ENCODE assay signal across 10 cellular contexts in the genomic region with DNA sequence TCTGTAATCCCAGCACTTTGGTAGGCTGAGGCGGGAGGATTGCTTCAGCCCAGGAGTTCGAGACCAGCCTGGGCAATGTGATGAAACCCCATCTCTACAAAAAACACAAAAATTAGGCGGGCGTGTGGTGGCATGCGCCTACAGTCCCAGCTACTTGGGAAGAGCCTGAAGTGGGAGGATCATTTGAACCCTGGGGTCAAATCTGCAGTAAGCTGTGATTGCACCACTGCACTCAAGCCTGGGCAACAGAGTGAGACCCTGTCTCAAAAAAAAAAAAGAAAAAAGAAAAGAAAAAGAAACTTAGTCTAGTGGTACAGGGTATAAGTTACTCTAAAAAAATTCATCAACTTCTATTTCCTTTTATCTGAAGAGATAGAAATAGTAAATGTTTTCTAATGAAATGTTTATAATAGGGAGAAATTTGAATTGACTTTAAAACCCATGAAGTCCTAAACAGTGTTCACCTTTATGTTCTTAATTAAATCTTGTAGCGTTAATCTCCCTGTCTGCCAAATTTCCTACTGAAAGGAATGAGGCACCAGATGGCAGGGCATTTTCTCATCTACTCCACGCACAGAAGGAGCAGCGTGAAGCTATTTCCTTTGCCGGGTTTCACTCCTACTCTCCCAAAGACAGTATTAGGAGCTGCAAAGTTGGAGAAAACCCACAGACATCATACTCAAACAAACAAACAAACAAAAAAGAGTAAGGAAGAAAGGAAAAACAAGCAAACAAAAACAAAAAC. TPM values are rescaled to one million over a fixed set of nuclear protein-coding genes. Genes with fewer than 3 reads are reported as not detected.
DNase-seq lines count a peak whose midpoint lies in the region; ATAC-seq, FAIRE-seq and TF ChIP-seq lines count a peak whose summit lies in the region.
"Had no signal": no experiment of that assay in that cellular context is flagged by ENCODE, and none has a peak within 500 bp of the region (broad histone marks: within the 10 kb centered on the region; RNA-seq: fewer than 3 reads in every experiment).

No MANE protein-coding gene starts in this region.

- no peaks in the 10 kb centered on the region for H3K27me3 ChIP-seq in KMS-11 (ENCODE audit: insufficient read depth, low read depth)

- H3K27ac Mint-ChIP-seq in activated CD8-positive, alpha-beta T cell treated with anti-CD3 and anti-CD28 coated beads for 36 hours: no peak overlapping the region

- H3K9ac ChIP-seq in KMS-11: no peak overlapping the region

- no peak overlapping the region for H3K27ac ChIP-seq in KMS-11

- H4K20me1 ChIP-seq in KMS-11 (ENCODE audit: insufficient read depth): no peaks in the 10 kb centered on the region

- CTCF ChIA-PET in activated CD8-positive, alpha-beta T cell treated with anti-CD3 and anti-CD28 coated beads for 36 hours (lab: Charles Lee): interaction anchor here (0.7 kb wide), 1 partner anchor 916 kb away, joined by 3 read pairs; no protein-coding TSS in a partner anchor

- peaks cover 25% of the 10 kb centered on the region for H3K4me1 ChIP-seq in KMS-11 (ENCODE audit: low read depth, poor library complexity, severe bottlenecking)

- peak overlapping the region; percentile 67 for H3K4me2 ChIP-seq in KMS-11

- ATAC-seq in activated CD8-positive, alpha-beta T cell treated with anti-CD3 and anti-CD28 coated beads for 36 hours: no peak
- no peak for ATAC-seq in HG03097 (IDR thresholded peaks at IDR 0.05; ENCODE audit: low FRiP score, unreplicated experiment)
- no peak for ATAC-seq in HG03520 (IDR thresholded peaks at IDR 0.05; ENCODE audit: unreplicated experiment)
- ATAC-seq: left colon had no signal

- H3K4me3 Mint-ChIP-seq in activated CD8-positive, alpha-beta T cell treated with anti-CD3 and anti-CD28 coated beads for 36 hours: peak overlapping the region; percentile 90

- peaks cover 25% of the 10 kb centered on the region for H3K36me3 Mint-ChIP-seq in activated CD8-positive, alpha-beta T cell treated with anti-CD3 and anti-CD28 coated beads for 36 hours (ENCODE audit: low read depth)

- intact Hi-C loops in activated CD8-positive, alpha-beta T cell treated with anti-CD3 and anti-CD28 coated beads for 36 hours (cut with micrococcal nuclease): no loop called here

- POLR2A ChIA-PET in activated CD8-positive, alpha-beta T cell treated with anti-CD3 and anti-CD28 coated beads for 36 hours (lab: Charles Lee): interaction anchor here (0.7 to 1.2 kb wide), 3 partner anchors 9 to 80 kb away, joined by 3 read pairs; no protein-coding TSS in a partner anchor

- DNase-seq in DMS 273 (lab: John Stamatoyannopoulos, UW; ENCODE audit: unreplicated experiment) (peak; percentile 80), myocyte (ENCODE audit: low read depth) (peak; percentile 42), D721Med (ENCODE audit: insufficient read length, low spot score) (no peak), NCI-H2227 (lab: John Stamatoyannopoulos, UW; ENCODE audit: unreplicated experiment) (no peak)
- DNase-seq in activated CD8-positive, alpha-beta T cell treated with anti-CD3 and anti-CD28 coated beads for 36 hours: no peak
- DNase-seq: cerebellar nuclear complex, left colon had no signal

- no peak overlapping the region for H3K4me3 ChIP-seq in KMS-11 (IDR thresholded peaks at IDR 0.05; ENCODE audit: insufficient read depth, low read depth, low read length)

- peaks cover 21% of the 10 kb centered on the region for H3K79me2 ChIP-seq in KMS-11 (ENCODE audit: insufficient read depth, low read depth)

- FAIRE-seq in D721Med (lab: Jason Lieb, UNC): no peak

- TF ChIP-seq CTCF in KMS-11 (conservative IDR thresholded peaks at IDR 0.05; ENCODE audit: low read depth, low read length) (no peak), D721Med (IDR thresholded peaks at IDR 0.05; ENCODE audit: insufficient read depth, missing control alignments) (no peak)
- TF ChIP-seq CTCF in activated CD8-positive, alpha-beta T cell treated with anti-CD3 and anti-CD28 coated beads for 36 hours (IDR thresholded peaks at IDR 0.05): no peak

- H3K4me1 Mint-ChIP-seq in activated CD8-positive, alpha-beta T cell treated with anti-CD3 and anti-CD28 coated beads for 36 hours (ENCODE audit: low read depth): peaks cover 12% of the 10 kb centered on the region

- H3K36me3 ChIP-seq in KMS-11 (ENCODE audit: insufficient read depth): no peaks in the 10 kb centered on the region

- H3K9me3 Mint-ChIP-seq in activated CD8-positive, alpha-beta T cell treated with anti-CD3 and anti-CD28 coated beads for 36 hours: no peaks in the 10 kb centered on the region

- no peaks in the 10 kb centered on the region for H3K27me3 Mint-ChIP-seq in activated CD8-positive, alpha-beta T cell treated with anti-CD3 and anti-CD28 coated beads for 36 hours

- no peak overlapping the region for H2AFZ ChIP-seq in KMS-11 (ENCODE audit: low read depth)

RNA-seq across cellular contexts. Expression of gene PCLAF, which starts 1.9 kb away (rescaled TPM):
- 100 to 1,000 TPM; 109 to 135 TPM for total RNA-seq in activated CD8-positive, alpha-beta T cell treated with anti-CD3 and anti-CD28 coated beads for 36 hours
- 2.7 and 4.9 TPM in 2 replicates for total RNA-seq in myocyte
- 0.77 TPM for polyA plus RNA-seq in myocyte (2012)

RNA-seq across cellular contexts. Expression of gene TRIP4, which starts 8.2 kb away (rescaled TPM):
- total RNA-seq in activated CD8-positive, alpha-beta T cell treated with anti-CD3 and anti-CD28 coated beads for 36 hours: 10 to 100 TPM; 15.9 to 17.3 TPM
- total RNA-seq in myocyte: 6.3 and 8.3 TPM in 2 replicates
- polyA plus RNA-seq in myocyte (2012): 14.7 TPM

RNA-seq across cellular contexts. Expression of gene CSNK1G1, which starts 23.4 kb away (rescaled TPM):
- total RNA-seq in activated CD8-positive, alpha-beta T cell treated with anti-CD3 and anti-CD28 coated beads for 36 hours: 10 to 100 TPM; 16.7 to 20.4 TPM
- total RNA-seq in myocyte: 19.3 and 22.1 TPM in 2 replicates
- 10.8 TPM for polyA plus RNA-seq in myocyte (2012)

Comparison
In these comparisons a context has a peak if more than half of its experiments do, and no peak if none do; other contexts are left out.
1. DNase-seq: peak in DMS 273 (single experiment) and myocyte (single experiment); none in activated CD8-positive, alpha-beta T cell treated with anti-CD3 and anti-CD28 coated beads for 36 hours (single experiment), D721Med (single experiment) and NCI-H2227 (single experiment).
2. RNA of gene PCLAF, which starts 1.9 kb away (total RNA-seq): 109 to 135 TPM in activated CD8-positive, alpha-beta T cell treated with anti-CD3 and anti-CD28 coated beads for 36 hours; 2.7 to 4.9 TPM in myocyte; every median in the first group is over 10 times any median in the second.